8 cellular contexts compared by ENCODE assay signal in genomic region chr17:82496529-82497434, GRCh38. TPM values are rescaled to one million over a fixed set of nuclear protein-coding genes. Genes with fewer than 3 reads are reported as not detected.
A peak's percentile ranks its signal among the peaks of the same experiment; 100 is the strongest.
DNase-seq lines count a peak whose midpoint lies in the region; ATAC-seq and TF ChIP-seq lines count a peak whose summit lies in the region.

No MANE protein-coding gene starts in this region.

- H3K9me3 ChIP-seq in T-helper 17 cell (ENCODE audit: control insufficient read depth, low read length, poor library complexity, severe bottlenecking) (no peaks in the 10 kb centered on the region), upper lobe of left lung (no peaks in the 10 kb centered on the region)

- POLR2A ChIA-PET in GM10248 (lab: Yijun Ruan, JAX), result no interaction called here

- H3K27ac Mint-ChIP-seq in T-helper 17 cell, result no peak overlapping the region
- no peak overlapping the region for H3K27ac Mint-ChIP-seq in progenitor cell of endocrine pancreas

- H3K36me3 Mint-ChIP-seq in T-helper 17 cell (ENCODE audit: low read depth), result no peaks in the 10 kb centered on the region
- no peaks in the 10 kb centered on the region for H3K36me3 Mint-ChIP-seq in progenitor cell of endocrine pancreas (ENCODE audit: insufficient read depth)

- H3K4me3 ChIP-seq in upper lobe of left lung, result peak overlapping the region; percentile 46 to 69 (median 54)

- H3K4me1 Mint-ChIP-seq in T-helper 17 cell, result peaks cover 11% of the 10 kb centered on the region
- peaks cover 7% of the 10 kb centered on the region for H3K4me1 Mint-ChIP-seq in progenitor cell of endocrine pancreas (ENCODE audit: low read depth)

- peak overlapping the region; percentile 81 to 91 (median 84) for H3K27ac ChIP-seq in upper lobe of left lung

- DNase-seq in GM10248 (ENCODE audit: extremely low spot score), result peak; percentile 93
- DNase-seq in NCI-H1436 treated with DMSO at 0.1 percent for 48 hours (lab: John Stamatoyannopoulos, UW), result peak; percentile 76
- peak; percentile 78 to 86 (median 78) for DNase-seq in T-helper 17 cell
- peak; percentile 36 to 98 (median 90) for DNase-seq in amygdala (lab: John Stamatoyannopoulos, UW)
- peak; percentile 99 for DNase-seq in left ventricle myocardium superior
- DNase-seq in progenitor cell of endocrine pancreas (ENCODE audit: low spot score, unreplicated experiment), result peak; percentile 89
- DNase-seq in upper lobe of left lung, result peak; percentile 99

- intact Hi-C loops in left ventricle myocardium superior (cut with micrococcal nuclease), result no loop called here

- H3K27me3 Mint-ChIP-seq in T-helper 17 cell (no peaks in the 10 kb centered on the region), progenitor cell of endocrine pancreas (peaks cover 4% of the 10 kb centered on the region)

- TF ChIP-seq CTCF in GM10248 (IDR thresholded peaks at IDR 0.05; ENCODE audit: control extremely low read depth, extremely low read depth, low read depth, missing control alignments) (no peak), progenitor cell of endocrine pancreas (IDR thresholded peaks at IDR 0.05; ENCODE audit: unreplicated experiment) (no peak), upper lobe of left lung (IDR thresholded peaks at IDR 0.05) (peak in 2 of 6 experiments; percentile 9 to 41)

- H3K9me3 Mint-ChIP-seq in progenitor cell of endocrine pancreas (ENCODE audit: low read depth), result no peaks in the 10 kb centered on the region

- no peaks in the 10 kb centered on the region for H3K36me3 ChIP-seq in upper lobe of left lung

- ATAC-seq in HG02642 (IDR thresholded peaks at IDR 0.05; ENCODE audit: poor library complexity, unreplicated experiment) (peak; percentile 62), T-helper 17 cell (peak; percentile 78), left ventricle myocardium superior (peak; percentile 89), upper lobe of left lung (ENCODE audit: low FRiP score in 2 of 2) (peak; percentile 81 to 93)

- peak in 2 of 4 donors; percentile 54 to 83 for TF ChIP-seq POLR2A in upper lobe of left lung (IDR thresholded peaks at IDR 0.05)

- H3K4me1 ChIP-seq in upper lobe of left lung, result peaks cover 17 to 39% (median 25%) of the 10 kb centered on the region in 4 donors

- no peak for TF ChIP-seq EP300 in upper lobe of left lung (IDR thresholded peaks at IDR 0.05)

- no peaks in the 10 kb centered on the region for H3K27me3 ChIP-seq in upper lobe of left lung

- WGBS in upper lobe of left lung, 2 donors, result 10 to 31% methylated on average over 29 to 34 of the region's 83 CpGs

- H3K4me3 Mint-ChIP-seq in T-helper 17 cell (peak overlapping the region; percentile 88), progenitor cell of endocrine pancreas (ENCODE audit: low read depth) (peak overlapping the region; percentile 64)

- CTCF ChIA-PET in GM10248 (lab: Yijun Ruan, JAX), result interaction anchor here (0.9 to 2.5 kb wide), 4 partner anchors 13 to 146 kb away, joined by 3 to 14 read pairs (median 6); no protein-coding TSS in a partner anchor

RNA-seq across cellular contexts. Expression of gene FOXK2, which starts 22.8 kb away (rescaled TPM):
- total RNA-seq in T-helper 17 cell, result 10 to 100 TPM; 41.5 to 42.7 TPM
- total RNA-seq in left ventricle myocardium superior, result 41.5 TPM
- total RNA-seq in progenitor cell of endocrine pancreas, result 71.8 and 76.6 TPM in 2 replicates
- total RNA-seq in upper lobe of left lung, result 10 to 100 TPM; 50.8 to 92.7 (median 58.9) TPM

RNA-seq across cellular contexts. Expression of gene NARF, which starts 38.2 kb away (rescaled TPM):
- total RNA-seq in T-helper 17 cell (10 to 100 TPM; 86.2 to 94.4 TPM), left ventricle myocardium superior (90.4 TPM), progenitor cell of endocrine pancreas (86.9 and 94.0 TPM in 2 replicates), upper lobe of left lung (10 to 100 TPM; 28.9 to 77.8 (median 62.6) TPM)

RNA-seq across cellular contexts. Expression of gene CYBC1, which starts 46.2 kb away (rescaled TPM):
- total RNA-seq in T-helper 17 cell (100 to 1,000 TPM; 110 to 121 TPM), left ventricle myocardium superior (30.8 TPM), progenitor cell of endocrine pancreas (109 and 117 TPM in 2 replicates), upper lobe of left lung (100 to 1,000 TPM in 3 of 6 donors, 10 to 100 TPM in 3; 74.9 to 193 (median 108) TPM)

Comparison
In these comparisons a context has a peak if more than half of its experiments do, and no peak if none do; other contexts are left out.
1. Peak in every context shown above with its lines: DNase-seq, ATAC-seq, H3K4me3 ChIP-seq and H3K27ac ChIP-seq.